Comparison of ENCODE assay signal across 17 cellular contexts in genomic region chr3:146889616-146890015, GRCh38.
"Had no signal": no experiment of that assay in that cellular context is flagged by ENCODE, and none has a peak within 500 bp of the region (broad histone marks: within the 10 kb centered on the region; RNA-seq: fewer than 3 reads in every experiment).

No MANE protein-coding gene starts in this region.

- DNase-seq: Karpas-422; KG1; MM.1S; NCI-H1092 treated with DMSO at 0.1 percent for 48 hours; NCI-H1417 treated with DMSO at 0.1 percent for 48 hours; NCI-H146; NCI-H1694 treated with DMSO at 0.1 percent for 48 hours; NCI-H1930; NCI-H2171; NCI-H345; NCI-H524; NCI-H526 treated with DMSO at 0.1 percent for 48 hours; NCI-H748 treated with DMSO at 0.1 percent for 48 hours; NK-92 treated with Interleukin-12 subunit alpha and Interleukin-12 subunit beta, amount 100 ng/mL, for 24 hours; PC-3; SHP77 had no signal

- H3K27ac ChIP-seq: RWPE1 had no signal
